ENCODE assay signal across 8 cellular contexts in genomic region chr3:151290673-151291072, GRCh38. TPM values are rescaled to one million over a fixed set of nuclear protein-coding genes. Genes with fewer than 3 reads are reported as not detected.
DNase-seq lines count a peak whose midpoint lies in the region; ATAC-seq and TF ChIP-seq lines count a peak whose summit lies in the region.

No MANE protein-coding gene starts in this region.

- H3K27me3 ChIP-seq in BE2C, result no peaks in the 10 kb centered on the region
- no peaks in the 10 kb centered on the region for H3K27me3 ChIP-seq in left lung

- no peak overlapping the region for H3K4me3 ChIP-seq in BE2C (ENCODE audit: low read depth, low read length)
- H3K4me3 ChIP-seq in left lung, result no peak overlapping the region

- H3K27ac ChIP-seq in VCaP (no peak overlapping the region), left lung (no peak overlapping the region)

- H3K4me1 ChIP-seq in BE2C (no peaks in the 10 kb centered on the region), left lung (no peaks in the 10 kb centered on the region)

- intact Hi-C loops in left lung (cut with DNase I) (no loop called here), left cardiac atrium (cut with DNase I) (no loop called here)

- ATAC-seq in left lung (peak; percentile 50), HG03039 (IDR thresholded peaks at IDR 0.05; ENCODE audit: unreplicated experiment) (no peak), left cardiac atrium (no peak), GM21423 (IDR thresholded peaks at IDR 0.05; ENCODE audit: unreplicated experiment) (no peak)

- TF ChIP-seq CTCF in BE2C (IDR thresholded peaks at IDR 0.05; ENCODE audit: low read depth, low read length) (peak; percentile 41; the same call in 1 of the 2 replicates), VCaP (conservative IDR thresholded peaks at IDR 0.05) (peak; percentile 76), left lung (IDR thresholded peaks at IDR 0.05) (peak in 1 of 2 donors; percentile 36)

- H3K9me3 ChIP-seq in BE2C, result no peaks in the 10 kb centered on the region
- no peaks in the 10 kb centered on the region for H3K9me3 ChIP-seq in left lung

- no peaks in the 10 kb centered on the region for H3K36me3 ChIP-seq in BE2C
- no peaks in the 10 kb centered on the region for H3K36me3 ChIP-seq in left lung

- DNase-seq in BE2C (no peak), HuH-7 (ENCODE audit: low spot score) (peak; percentile 5), left lung (no peak), left cardiac atrium (no peak)
- no peak for DNase-seq in activated CD4-positive, CD25-positive, alpha-beta regulatory T cell (lab: John Stamatoyannopoulos, UW)

RNA-seq across cellular contexts. Expression of gene P2RY14, which starts 12.3 kb away (rescaled TPM):
- not detected for polyA plus RNA-seq in BE2C (2012; ENCODE audit: insufficient read depth, insufficient read length, low read depth)
- total RNA-seq in left lung, result 1 to 10 TPM; 2.4 to 3.6 TPM
- 1 to 10 TPM; 1.5 to 4.5 TPM for total RNA-seq in left cardiac atrium

RNA-seq across cellular contexts. Expression of gene GPR87, which starts 25.9 kb away (rescaled TPM):
- polyA plus RNA-seq in BE2C (2012; ENCODE audit: insufficient read depth, insufficient read length, low read depth), result not detected
- total RNA-seq in left lung, result under 1 TPM; 0.52 to 0.85 TPM
- total RNA-seq in left cardiac atrium, result not detected

RNA-seq across cellular contexts. Expression of gene P2RY13, which starts 38.7 kb away (rescaled TPM):
- polyA plus RNA-seq in BE2C (2012; ENCODE audit: insufficient read depth, insufficient read length, low read depth), result not detected
- 10 to 100 TPM in 1 of 2 donors, 1 to 10 TPM in 1; 2.2 to 16.4 TPM for total RNA-seq in left lung
- total RNA-seq in left cardiac atrium, result 1 to 10 TPM; 1.0 to 2.5 TPM
